Comparison of ENCODE assay signal across 1 cellular context in the genomic region with DNA sequence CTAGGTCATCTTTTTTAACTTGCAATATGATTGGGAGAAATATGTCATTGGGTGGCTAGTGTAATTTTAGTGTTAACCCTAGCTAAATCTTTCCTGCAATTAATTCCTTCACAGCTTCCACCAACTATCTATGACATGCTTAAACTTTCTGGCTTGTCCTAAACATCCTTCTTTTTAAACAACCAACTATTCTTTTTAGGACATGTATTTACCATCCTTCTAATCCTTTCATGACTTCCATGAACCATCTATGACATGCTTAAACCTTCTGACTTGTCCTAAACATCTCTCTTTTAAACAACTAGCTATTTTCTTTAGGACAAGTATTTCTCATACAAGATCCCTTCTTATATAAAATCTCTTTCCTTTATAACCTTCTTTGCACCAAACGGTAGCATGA.
TF ChIP-seq lines count a peak whose summit lies in the region.

No MANE protein-coding gene starts in this region.

TF ChIP-seq in GM23338, 12 proteins besides CTCF, POLR2A, EP300 and RAD21 (continued from another document):
- TF ChIP-seq, protein P1, sequence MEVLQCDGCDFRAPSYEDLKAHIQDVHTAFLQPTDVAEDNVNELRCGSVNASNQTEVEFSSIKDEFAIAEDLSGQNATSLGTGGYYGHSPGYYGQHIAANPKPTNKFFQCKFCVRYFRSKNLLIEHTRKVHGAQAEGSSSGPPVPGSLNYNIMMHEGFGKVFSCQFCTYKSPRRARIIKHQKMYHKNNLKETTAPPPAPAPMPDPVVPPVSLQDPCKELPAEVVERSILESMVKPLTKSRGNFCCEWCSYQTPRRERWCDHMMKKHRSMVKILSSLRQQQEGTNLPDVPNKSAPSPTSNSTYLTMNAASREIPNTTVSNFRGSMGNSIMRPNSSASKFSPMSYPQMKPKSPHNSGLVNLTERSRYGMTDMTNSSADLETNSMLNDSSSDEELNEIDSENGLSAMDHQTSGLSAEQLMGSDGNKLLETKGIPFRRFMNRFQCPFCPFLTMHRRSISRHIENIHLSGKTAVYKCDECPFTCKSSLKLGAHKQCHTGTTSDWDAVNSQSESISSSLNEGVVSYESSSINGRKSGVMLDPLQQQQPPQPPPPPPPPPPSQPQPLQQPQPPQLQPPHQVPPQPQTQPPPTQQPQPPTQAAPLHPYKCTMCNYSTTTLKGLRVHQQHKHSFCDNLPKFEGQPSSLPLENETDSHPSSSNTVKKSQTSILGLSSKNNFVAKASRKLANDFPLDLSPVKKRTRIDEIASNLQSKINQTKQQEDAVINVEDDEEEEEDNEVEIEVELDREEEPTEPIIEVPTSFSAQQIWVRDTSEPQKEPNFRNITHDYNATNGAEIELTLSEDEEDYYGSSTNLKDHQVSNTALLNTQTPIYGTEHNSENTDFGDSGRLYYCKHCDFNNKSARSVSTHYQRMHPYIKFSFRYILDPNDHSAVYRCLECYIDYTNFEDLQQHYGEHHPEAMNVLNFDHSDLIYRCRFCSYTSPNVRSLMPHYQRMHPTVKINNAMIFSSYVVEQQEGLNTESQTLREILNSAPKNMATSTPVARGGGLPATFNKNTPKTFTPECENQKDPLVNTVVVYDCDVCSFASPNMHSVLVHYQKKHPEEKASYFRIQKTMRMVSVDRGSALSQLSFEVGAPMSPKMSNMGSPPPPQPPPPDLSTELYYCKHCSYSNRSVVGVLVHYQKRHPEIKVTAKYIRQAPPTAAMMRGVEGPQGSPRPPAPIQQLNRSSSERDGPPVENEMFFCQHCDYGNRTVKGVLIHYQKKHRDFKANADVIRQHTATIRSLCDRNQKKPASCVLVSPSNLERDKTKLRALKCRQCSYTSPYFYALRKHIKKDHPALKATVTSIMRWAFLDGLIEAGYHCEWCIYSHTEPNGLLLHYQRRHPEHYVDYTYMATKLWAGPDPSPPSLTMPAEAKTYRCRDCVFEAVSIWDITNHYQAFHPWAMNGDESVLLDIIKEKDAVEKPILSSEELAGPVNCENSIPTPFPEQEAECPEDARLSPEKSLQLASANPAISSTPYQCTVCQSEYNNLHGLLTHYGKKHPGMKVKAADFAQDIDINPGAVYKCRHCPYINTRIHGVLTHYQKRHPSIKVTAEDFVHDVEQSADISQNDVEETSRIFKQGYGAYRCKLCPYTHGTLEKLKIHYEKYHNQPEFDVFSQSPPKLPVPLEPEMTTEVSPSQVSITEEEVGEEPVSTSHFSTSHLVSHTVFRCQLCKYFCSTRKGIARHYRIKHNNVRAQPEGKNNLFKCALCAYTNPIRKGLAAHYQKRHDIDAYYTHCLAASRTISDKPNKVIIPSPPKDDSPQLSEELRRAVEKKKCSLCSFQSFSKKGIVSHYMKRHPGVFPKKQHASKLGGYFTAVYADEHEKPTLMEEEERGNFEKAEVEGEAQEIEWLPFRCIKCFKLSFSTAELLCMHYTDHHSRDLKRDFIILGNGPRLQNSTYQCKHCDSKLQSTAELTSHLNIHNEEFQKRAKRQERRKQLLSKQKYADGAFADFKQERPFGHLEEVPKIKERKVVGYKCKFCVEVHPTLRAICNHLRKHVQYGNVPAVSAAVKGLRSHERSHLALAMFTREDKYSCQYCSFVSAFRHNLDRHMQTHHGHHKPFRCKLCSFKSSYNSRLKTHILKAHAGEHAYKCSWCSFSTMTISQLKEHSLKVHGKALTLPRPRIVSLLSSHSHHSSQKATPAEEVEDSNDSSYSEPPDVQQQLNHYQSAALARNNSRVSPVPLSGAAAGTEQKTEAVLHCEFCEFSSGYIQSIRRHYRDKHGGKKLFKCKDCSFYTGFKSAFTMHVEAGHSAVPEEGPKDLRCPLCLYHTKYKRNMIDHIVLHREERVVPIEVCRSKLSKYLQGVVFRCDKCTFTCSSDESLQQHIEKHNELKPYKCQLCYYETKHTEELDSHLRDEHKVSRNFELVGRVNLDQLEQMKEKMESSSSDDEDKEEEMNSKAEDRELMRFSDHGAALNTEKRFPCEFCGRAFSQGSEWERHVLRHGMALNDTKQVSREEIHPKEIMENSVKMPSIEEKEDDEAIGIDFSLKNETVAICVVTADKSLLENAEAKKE (CRISPR knock-in tag; IDR thresholded peaks at IDR 0.05) = no peak
